Comparison of ENCODE assay signal across 1 cellular context in genomic region chr19:41311613-41312012, GRCh38.
TF ChIP-seq lines count a peak whose summit lies in the region.

No MANE protein-coding gene starts in this region.

TF ChIP-seq in SK-N-SH treated with all-trans-retinoic acid at 6 μM for 48 hours, 23 proteins besides CTCF, POLR2A, EP300 and RAD21 (continued from another document):
- TF ChIP-seq TSHZ2 (CRISPR knock-in tag; IDR thresholded peaks at IDR 0.05) (no peak), CSDC2 (CRISPR knock-in tag; IDR thresholded peaks at IDR 0.05) (no peak), ZFP30 (CRISPR knock-in tag; IDR thresholded peaks at IDR 0.05) (no peak), POU6F1 (CRISPR knock-in tag; IDR thresholded peaks at IDR 0.05; ENCODE audit: borderline replicate concordance, low read depth) (no peak)
TF ChIP-seq in SK-N-SH treated with all-trans-retinoic acid at 6 μM for 48 hours: peak in this region for 0.
